ENCODE assay signal across 15 cellular contexts in the genomic region with DNA sequence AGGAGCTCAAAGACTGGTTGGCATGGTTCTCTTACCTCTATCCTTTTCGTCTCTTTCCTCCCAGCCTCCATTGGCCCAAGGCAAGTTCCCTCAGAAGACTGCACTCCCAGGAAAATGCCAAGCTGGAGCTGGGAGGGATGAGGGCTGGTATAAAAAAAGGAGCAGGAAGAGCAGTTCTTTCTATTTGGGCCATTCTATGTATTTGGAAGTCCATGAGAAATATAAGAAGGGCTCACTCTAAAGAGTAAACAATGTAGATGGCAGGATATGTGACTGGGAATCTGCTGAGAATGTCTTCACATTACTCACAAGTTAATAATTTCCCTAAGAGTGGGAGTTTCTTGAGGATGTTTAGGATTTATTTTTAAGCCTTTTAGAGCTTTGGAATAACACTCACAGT. TPM values are rescaled to one million over a fixed set of nuclear protein-coding genes. Genes with fewer than 3 reads are reported as not detected.
DNase-seq lines count a peak whose midpoint lies in the region; ATAC-seq and TF ChIP-seq lines count a peak whose summit lies in the region.
"Had no signal": no experiment of that assay in that cellular context is flagged by ENCODE, and none has a peak within 500 bp of the region (broad histone marks: within the 10 kb centered on the region; RNA-seq: fewer than 3 reads in every experiment).

No MANE protein-coding gene starts in this region.

- TF ChIP-seq CTCF in AG04449 (IDR thresholded peaks at IDR 0.05; ENCODE audit: insufficient read depth, low read length, missing control alignments) (no peak), gastroesophageal sphincter (IDR thresholded peaks at IDR 0.05) (no peak)

- TF ChIP-seq POLR2A in gastroesophageal sphincter (IDR thresholded peaks at IDR 0.05), result no peak

- no peaks in the 10 kb centered on the region for H3K27me3 ChIP-seq in gastroesophageal sphincter
- H3K27me3 ChIP-seq: heart right ventricle, upper lobe of left lung had no signal

- POLR2A ChIA-PET in AG04449 (lab: Yijun Ruan, JAX), result interaction anchor here (0.6 kb wide), 1 partner anchor 231 kb away, joined by 3 read pairs; no protein-coding TSS in a partner anchor

- no CpG with 5 or more reads among the region's 1 CpG for WGBS in mesodermal cell (ENCODE audit: insufficient coverage in 2 of 2), 2 experiments
- 50 to 100% methylated on average over 1 of the region's 1 CpG for WGBS in gastroesophageal sphincter (ENCODE audit: low coverage in 1 of 2), 2 donors

- H3K4me3 ChIP-seq in AG04449 (ENCODE audit: low read depth, low read length) (no peak overlapping the region), mesodermal cell (ENCODE audit: extremely low read depth, insufficient read depth, low read length, poor library complexity, severe bottlenecking) (no peak overlapping the region), gastroesophageal sphincter (no peak overlapping the region)
- H3K4me3 ChIP-seq: heart right ventricle, upper lobe of left lung had no signal

- H3K36me3 Mint-ChIP-seq in stimulated activated naive B cell treated with anti-CD40 and anti-IgM and Interleukin-4, amounts not matched to agents 10 μg/mL and 1 μg/mL and 100 μg/mL, for 72 hours, result no peaks in the 10 kb centered on the region

- peaks cover 0 to 2% of the 10 kb centered on the region in 2 donors for H3K9me3 Mint-ChIP-seq in stimulated activated naive B cell treated with anti-CD40 and anti-IgM and Interleukin-4, amounts not matched to agents 10 μg/mL and 1 μg/mL and 100 μg/mL, for 72 hours

- no peak for TF ChIP-seq EP300 in gastroesophageal sphincter (IDR thresholded peaks at IDR 0.05)

- DNase-seq in AG04449 (ENCODE audit: low read depth, low spot score) (peak; percentile 47), LHCN-M2 (ENCODE audit: low read depth) (peak; percentile 14), dedifferentiated amniotic fluid mesenchymal stem cell (ENCODE audit: extremely low spot score) (peak; percentile 50)
- no peak for DNase-seq in stimulated activated naive B cell treated with anti-CD40 and anti-IgM and Interleukin-4, amounts not matched to agents 10 μg/mL and 1 μg/mL and 100 μg/mL, for 72 hours
- DNase-seq: AML-193; DMS79; effector CD4-positive, alpha-beta T cell; heart right ventricle; nucleus accumbens; stimulated activated CD4-positive, alpha-beta T cell treated with anti-CD3 and anti-CD28 coated beads, Interleukin-15, amount 100 ng/mL, for 24 hours; upper lobe of left lung had no signal

- peaks cover 0 to 9% of the 10 kb centered on the region in 2 donors for H3K27me3 Mint-ChIP-seq in stimulated activated naive B cell treated with anti-CD40 and anti-IgM and Interleukin-4, amounts not matched to agents 10 μg/mL and 1 μg/mL and 100 μg/mL, for 72 hours

- peaks cover 8% of the 10 kb centered on the region for H3K4me1 ChIP-seq in mesodermal cell (ENCODE audit: control insufficient read depth, insufficient read depth, low read length, poor library complexity, severe bottlenecking)
- H3K4me1 ChIP-seq in gastroesophageal sphincter, result peaks cover 0 to 6% (median under 1%) of the 10 kb centered on the region in 3 donors

- H3K27ac Mint-ChIP-seq in stimulated activated naive B cell treated with anti-CD40 and anti-IgM and Interleukin-4, amounts not matched to agents 10 μg/mL and 1 μg/mL and 100 μg/mL, for 72 hours, result no peak overlapping the region

- CTCF ChIA-PET in AG04449 (lab: Yijun Ruan, JAX), result interaction anchor here (1.0 kb wide), 1 partner anchor 1051 kb away, joined by 3 read pairs; no protein-coding TSS in a partner anchor

- ATAC-seq in gastroesophageal sphincter (no peak), GM18517 (IDR thresholded peaks at IDR 0.05; ENCODE audit: unreplicated experiment) (no peak), HG03521 (IDR thresholded peaks at IDR 0.05; ENCODE audit: unreplicated experiment) (no peak)
- no peak for ATAC-seq in stimulated activated naive B cell treated with anti-CD40 and anti-IgM and Interleukin-4, amounts not matched to agents 10 μg/mL and 1 μg/mL and 100 μg/mL, for 72 hours (replicated peaks)
- ATAC-seq: heart right ventricle had no signal

- H3K36me3 ChIP-seq in mesodermal cell (ENCODE audit: control insufficient read depth, insufficient read depth, low read length) (no peaks in the 10 kb centered on the region), gastroesophageal sphincter (no peaks in the 10 kb centered on the region)
- H3K36me3 ChIP-seq: heart right ventricle, upper lobe of left lung had no signal

- H3K9me3 ChIP-seq in mesodermal cell (ENCODE audit: control insufficient read depth, low read length) (peaks cover 3% of the 10 kb centered on the region), gastroesophageal sphincter (peaks cover 0 to 3% (median 0%) of the 10 kb centered on the region in 3 donors)
- H3K9me3 ChIP-seq: heart right ventricle, upper lobe of left lung had no signal

- H3K4me1 Mint-ChIP-seq in stimulated activated naive B cell treated with anti-CD40 and anti-IgM and Interleukin-4, amounts not matched to agents 10 μg/mL and 1 μg/mL and 100 μg/mL, for 72 hours, result peaks cover 19 to 22% of the 10 kb centered on the region in 2 donors

- H3K4me3 Mint-ChIP-seq in stimulated activated naive B cell treated with anti-CD40 and anti-IgM and Interleukin-4, amounts not matched to agents 10 μg/mL and 1 μg/mL and 100 μg/mL, for 72 hours, result no peak overlapping the region

- peak overlapping the region; percentile 39 for H3K27ac ChIP-seq in mesodermal cell (ENCODE audit: low read depth, low read length, severe bottlenecking)
- H3K27ac ChIP-seq in gastroesophageal sphincter, result no peak overlapping the region
- H3K27ac ChIP-seq: heart right ventricle, upper lobe of left lung had no signal

RNA-seq across cellular contexts. Expression of a gene that starts 36.6 kb away (rescaled TPM):
- total RNA-seq in LHCN-M2 (2014; rRNA removed) (0.64 and 2.2 TPM in 2 replicates), gastroesophageal sphincter (under 1 TPM in 3 of 4 donors, not detected in 1; 0.23 to 0.72 (median 0.67) TPM)
- 1.9 TPM for polyA plus RNA-seq in LHCN-M2 (2012)
- polyA plus RNA-seq in mesodermal cell (2013, experiment 1 of 2), result not detected
- polyA plus RNA-seq in mesodermal cell (2013, experiment 2 of 2), result not detected
